Comparison of ENCODE assay signal across 31 cellular contexts in the genomic region with DNA sequence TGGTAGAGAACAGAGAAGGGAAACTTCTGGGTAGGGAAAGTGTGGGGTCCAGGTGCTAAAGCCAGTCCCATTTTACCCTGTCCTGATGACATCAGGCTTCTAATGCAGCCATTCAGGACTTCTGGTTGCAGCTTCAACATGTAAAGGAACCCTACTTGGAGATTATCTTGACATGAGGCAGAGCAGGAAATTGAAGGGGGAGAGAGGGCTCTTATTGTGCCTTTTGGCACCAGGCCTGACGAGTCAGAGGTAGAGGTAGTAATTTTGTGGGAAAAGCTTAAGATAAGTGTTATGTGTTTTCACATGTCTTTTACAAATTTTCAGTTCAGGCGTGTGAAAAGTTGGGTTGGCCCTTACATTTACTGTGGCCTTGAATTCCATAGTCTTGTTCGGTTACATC.
DNase-seq lines count a peak whose midpoint lies in the region; ATAC-seq, FAIRE-seq and TF ChIP-seq lines count a peak whose summit lies in the region.
"Had no signal": no experiment of that assay in that cellular context is flagged by ENCODE, and none has a peak within 500 bp of the region (broad histone marks: within the 10 kb centered on the region; RNA-seq: fewer than 3 reads in every experiment).

No MANE protein-coding gene starts in this region.

- peak overlapping the region in 4 of 6 donors; percentile 12 to 86 (median 47) for H3K27ac Mint-ChIP-seq in immature natural killer cell
- H3K27ac Mint-ChIP-seq: activated CD8-positive, alpha-beta T cell treated with anti-CD3 and anti-CD28 coated beads, Interleukin-2, amount 10 ng/mL, durations not matched to agents 7 days and 5 days; activated naive CD4-positive, alpha-beta T cell treated with anti-CD3 and anti-CD28 coated beads, Interleukin-2, amount 50 U/mL, for 24 hours; B cell; CD4-positive, alpha-beta memory T cell; mesothelial cell of epicardium; naive B cell had no signal

- ATAC-seq in right cardiac atrium (peak; percentile 55 to 77), Right ventricle myocardium superior (ENCODE audit: poor library complexity) (no peak), pancreas (no peak), psoas muscle (no peak)
- ATAC-seq: activated CD8-positive, alpha-beta T cell treated with anti-CD3 and anti-CD28 coated beads, Interleukin-2, amount 10 ng/mL, durations not matched to agents 7 days and 5 days; Right ventricle myocardium inferior had no signal

- peaks cover 2 to 8% (median 4%) of the 10 kb centered on the region in 3 donors for H3K27me3 Mint-ChIP-seq in immature natural killer cell (ENCODE audit: low read depth in 3 of 3)

- H3K36me3 Mint-ChIP-seq in immature natural killer cell: no peaks in the 10 kb centered on the region
- H3K36me3 Mint-ChIP-seq: activated naive CD4-positive, alpha-beta T cell treated with anti-CD3 and anti-CD28 coated beads, Interleukin-2, amount 50 U/mL, for 24 hours had no signal

- peaks cover 0 to 5% (median 0%) of the 10 kb centered on the region in 6 donors for H3K9me3 Mint-ChIP-seq in immature natural killer cell
- H3K9me3 Mint-ChIP-seq: activated naive CD4-positive, alpha-beta T cell treated with anti-CD3 and anti-CD28 coated beads, Interleukin-2, amount 50 U/mL, for 24 hours had no signal

- peaks cover 0 to 3% of the 10 kb centered on the region in 2 donors for H3K4me1 Mint-ChIP-seq in immature natural killer cell
- H3K4me1 Mint-ChIP-seq: activated naive CD4-positive, alpha-beta T cell treated with anti-CD3 and anti-CD28 coated beads, Interleukin-2, amount 50 U/mL, for 24 hours; B cell; naive B cell had no signal

- no peak overlapping the region for H3K4me3 ChIP-seq in right cardiac atrium (ENCODE audit: low read length)
- no peak overlapping the region for H3K4me3 ChIP-seq in SK-N-MC
- H3K4me3 ChIP-seq in pancreas: no peak overlapping the region
- H3K4me3 ChIP-seq in psoas muscle: no peak overlapping the region
- H3K4me3 ChIP-seq: left ventricle myocardium inferior, tibial artery, vagina had no signal

- intact Hi-C loops in right cardiac atrium (cut with DNase I): no loop called here
- intact Hi-C loops in Right ventricle myocardium superior (cut with DNase I): no loop called here
- intact Hi-C loops in pancreas (cut with DNase I): no loop called here
- intact Hi-C loops in psoas muscle (cut with DNase I): no loop called here

- peak overlapping the region in 2 of 5 donors; percentile 19 to 54 for H3K4me3 Mint-ChIP-seq in immature natural killer cell
- H3K4me3 Mint-ChIP-seq: activated CD8-positive, alpha-beta T cell treated with anti-CD3 and anti-CD28 coated beads, Interleukin-2, amount 10 ng/mL, durations not matched to agents 7 days and 5 days; activated naive CD4-positive, alpha-beta T cell treated with anti-CD3 and anti-CD28 coated beads, Interleukin-2, amount 50 U/mL, for 24 hours; B cell; CD4-positive, alpha-beta memory T cell; mesothelial cell of epicardium; naive B cell had no signal

- no peaks in the 10 kb centered on the region for H3K9me3 ChIP-seq in right cardiac atrium (ENCODE audit: control insufficient read depth, low read length)
- no peaks in the 10 kb centered on the region for H3K9me3 ChIP-seq in SK-N-MC (ENCODE audit: low read depth, low read length)
- no peaks in the 10 kb centered on the region for H3K9me3 ChIP-seq in pancreas
- no peaks in the 10 kb centered on the region for H3K9me3 ChIP-seq in psoas muscle
- H3K9me3 ChIP-seq: tibial artery, vagina had no signal

- no peaks in the 10 kb centered on the region for H3K36me3 ChIP-seq in SK-N-MC (ENCODE audit: insufficient read depth, low read length)
- H3K36me3 ChIP-seq in pancreas: no peaks in the 10 kb centered on the region
- no peaks in the 10 kb centered on the region for H3K36me3 ChIP-seq in psoas muscle (ENCODE audit: insufficient read depth in 1 of 2, low read depth in 1 of 2)
- H3K36me3 ChIP-seq: brain microvascular endothelial cell, left ventricle myocardium inferior, tibial artery, vagina, WERI-Rb-1 had no signal

- DNase-seq in right cardiac atrium (peak in 1 of 3 donors; percentile 52), Right ventricle myocardium superior (no peak), SK-N-MC (ENCODE audit: low read depth, low spot score) (no peak), immature natural killer cell (no peak), DMS 273 treated with DMSO at 0.1 percent for 48 hours (lab: John Stamatoyannopoulos, UW) (no peak), NCI-H2107 treated with DMSO at 0.1 percent for 48 hours (lab: John Stamatoyannopoulos, UW; ENCODE audit: unreplicated experiment) (no peak), pancreas (no peak), psoas muscle (no peak)
- DNase-seq: ACHN; activated CD4-positive, alpha-beta T cell treated with anti-CD3 and anti-CD28 coated beads for 4 hours; activated CD8-positive, alpha-beta T cell treated with anti-CD3 and anti-CD28 coated beads, Interleukin-2, amount 10 ng/mL, durations not matched to agents 7 days and 5 days; amniotic stem cell; brain microvascular endothelial cell; CD4-positive, alpha-beta memory T cell; effector CD4-positive, alpha-beta T cell; left ventricle myocardium inferior; naive B cell; NCI-H1694; NCI-H446; occipital lobe; stimulated activated CD4-positive, alpha-beta T cell treated with anti-CD3 and anti-CD28 coated beads, Interleukin-15, amount 100 ng/mL, for 24 hours; stimulated activated CD4-positive, alpha-beta T cell treated with anti-CD3 and anti-CD28 coated beads, Interleukin-4, amount 100 ng/mL, for 4 hours; SW 1271; T-helper 9 cell; tibial artery; WERI-Rb-1 had no signal

- peaks cover 9% of the 10 kb centered on the region for H3K4me1 ChIP-seq in right cardiac atrium (ENCODE audit: control insufficient read depth, insufficient read depth, low read length)
- H3K4me1 ChIP-seq in pancreas: peaks cover 0 to 13% (median 8%) of the 10 kb centered on the region in 3 donors
- H3K4me1 ChIP-seq in psoas muscle: peaks cover 16% of the 10 kb centered on the region
- H3K4me1 ChIP-seq: tibial artery had no signal

- FAIRE-seq in pancreas (lab: Jason Lieb, UNC): no peak

- 79% methylated on average over 3 of the region's 3 CpGs for WGBS in right cardiac atrium
- WGBS in pancreas, 2 donors: 73 to 84% methylated on average over 3 of the region's 3 CpGs
- 85 to 88% (median 88%) methylated on average over 3 of the region's 3 CpGs for WGBS in psoas muscle, 3 donors

- H3K27me3 ChIP-seq in right cardiac atrium (ENCODE audit: control insufficient read depth, insufficient read depth): no peaks in the 10 kb centered on the region
- H3K27me3 ChIP-seq in pancreas: no peaks in the 10 kb centered on the region
- no peaks in the 10 kb centered on the region for H3K27me3 ChIP-seq in psoas muscle (ENCODE audit: insufficient read depth in 3 of 3, low read length in 2 of 3)
- H3K27me3 ChIP-seq: brain microvascular endothelial cell, tibial artery, vagina had no signal

- no peak for TF ChIP-seq CTCF in pancreas (IDR thresholded peaks at IDR 0.05)
- no peak for TF ChIP-seq CTCF in psoas muscle (IDR thresholded peaks at IDR 0.05)

- H3K9ac ChIP-seq in SK-N-MC (ENCODE audit: insufficient read length): no peak overlapping the region

- H3K27ac ChIP-seq in right cardiac atrium (ENCODE audit: low read length): no peak overlapping the region
- peak overlapping the region; percentile 51; the same call in 1 of the 2 replicates for H3K27ac ChIP-seq in SK-N-MC
- no peak overlapping the region for H3K27ac ChIP-seq in pancreas
- no peak overlapping the region for H3K27ac ChIP-seq in psoas muscle
- H3K27ac ChIP-seq: brain microvascular endothelial cell, left ventricle myocardium inferior, tibial artery, vagina, WERI-Rb-1 had no signal

Comparison
In these comparisons a context has a peak if more than half of its experiments do, and no peak if none do; other contexts are left out.
1. ATAC-seq: peak in right cardiac atrium (2 of 2); none in Right ventricle myocardium superior (single experiment), pancreas (0 of 4) and psoas muscle (0 of 4).